In genomic region chr7:131007439-131008330, GRCh38 we compare ENCODE assay signal across 7 cellular contexts.
DNase-seq lines count a peak whose midpoint lies in the region; ATAC-seq and TF ChIP-seq lines count a peak whose summit lies in the region.

No MANE protein-coding gene starts in this region.

- no peak for TF ChIP-seq RAD21 in HCT116 (IDR thresholded peaks at IDR 0.05; ENCODE audit: low read depth)

- ATAC-seq in HCT116 = peak; percentile 67

- WGBS in tibial nerve, 2 donors = 31 to 44% methylated on average over 18 to 19 of the region's 19 CpGs

- no peaks in the 10 kb centered on the region for H3K9me2 ChIP-seq in HCT116 (ENCODE audit: insufficient read depth)

- H3K4me2 ChIP-seq in HCT116 (ENCODE audit: low read length) = peak overlapping the region; percentile 67

- POLR2A ChIA-PET in HCT116 (lab: Charles Lee) = interaction anchor here (1.2 to 2.6 kb wide), 5 partner anchors 11 to 103 kb away, joined by 3 to 9 read pairs (median 6); no protein-coding TSS in a partner anchor

- H3K27ac ChIP-seq in HCT116 (ENCODE audit: low read depth, low read length) (peak overlapping the region; percentile 96), muscle layer of duodenum (ENCODE audit: low read length) (peak overlapping the region; percentile 71), tibial nerve (peak overlapping the region; percentile 49 to 91 (median 78))

- H3K4me3 ChIP-seq in HCT116 (replicated peaks in 1 of 2; ENCODE audit: low read depth in 1 of 2, low read length in 2 of 2) (peak overlapping the region in 1 of 2 experiments; percentile 3; a peak in 1 of 4 replicates), epithelial cell of proximal tubule (ENCODE audit: low read depth, low read length) (no peak overlapping the region), muscle layer of duodenum (ENCODE audit: low read depth in 1 of 2, low read length in 2 of 2) (no peak overlapping the region), tibial nerve (no peak overlapping the region)

- H4K20me1 ChIP-seq in HCT116 (ENCODE audit: insufficient read depth) = no peaks in the 10 kb centered on the region

- TF ChIP-seq EP300 in tibial nerve (IDR thresholded peaks at IDR 0.05) = peak in 1 of 2 donors; percentile 65

- H3K27me3 ChIP-seq in HCT116 (ENCODE audit: insufficient read depth, low read length) (no peaks in the 10 kb centered on the region), muscle layer of duodenum (ENCODE audit: low read depth, low read length) (no peaks in the 10 kb centered on the region), tibial nerve (no peaks in the 10 kb centered on the region)

- peak overlapping the region; percentile 73 for H3K9ac ChIP-seq in HCT116 (ENCODE audit: low read length)

- no peak overlapping the region for H2AFZ ChIP-seq in HCT116 (ENCODE audit: low read depth, low read length, poor library complexity, severe bottlenecking)

- CTCF ChIA-PET in HCT116 (lab: Charles Lee) = interaction anchor here (0.9 to 2.1 kb wide), 8 partner anchors 8 to 111 kb away, joined by 3 to 15 read pairs (median 4); no protein-coding TSS in a partner anchor

- intact Hi-C loops in HCT116 (cut with micrococcal nuclease) = loop anchor here (2.0 kb wide), 1 partner anchor 111 kb away; no protein-coding TSS in a partner anchor

- TF ChIP-seq POLR2A in HCT116 (IDR thresholded peaks at IDR 0.05; ENCODE audit: borderline replicate concordance, extremely low read depth, insufficient read depth, insufficient read length) = no peak
- TF ChIP-seq POLR2A in tibial nerve (IDR thresholded peaks at IDR 0.05) = no peak

- TSS peak; percentile 32 for BruUV-seq in HCT116 (replicated peaks; lab: Mats Ljungman, UMichigan)

- no peaks in the 10 kb centered on the region for H3K36me3 ChIP-seq in HCT116 (ENCODE audit: control insufficient read depth in 1 of 2, insufficient read depth in 2 of 2, low read length in 2 of 2)
- no peaks in the 10 kb centered on the region for H3K36me3 ChIP-seq in muscle layer of duodenum (ENCODE audit: control insufficient read depth in 1 of 2, insufficient read depth in 2 of 2, low read length in 2 of 2)
- peaks cover 0 to 1% (median 0%) of the 10 kb centered on the region in 3 donors for H3K36me3 ChIP-seq in tibial nerve

- DNase-seq in GM03348 (ENCODE audit: low spot score) (peak; percentile 75), HCT116 (ENCODE audit: low read depth, low spot score) (peak; percentile 85), NCI-H510A treated with DMSO at 0.1 percent for 48 hours (lab: John Stamatoyannopoulos, UW) (peak; percentile 42), epithelial cell of proximal tubule (ENCODE audit: low read depth) (no peak), tibial nerve (ENCODE audit: low spot score in 2 of 2) (peak in 1 of 2 donors; percentile 67)
- peak; percentile 52 for DNase-seq in activated CD8-positive, alpha-beta memory T cell treated with anti-CD3 and anti-CD28 coated beads, Interleukin-2, amount 50 U/mL, for 48 hours

- H3K79me2 ChIP-seq in HCT116 (ENCODE audit: insufficient read depth, low read length) = peaks cover 92% of the 10 kb centered on the region

- RAD21 ChIA-PET in HCT116 (lab: Charles Lee; ENCODE audit: low non-redundant PET in 1 of 2, low total read pairs in 2 of 2, uncharacterized antibody in 2 of 2, unreplicated experiment in 2 of 2) = no interaction called here

- H3K4me1 ChIP-seq in HCT116 (ENCODE audit: control insufficient read depth in 1 of 2, insufficient read depth in 2 of 2, low read length in 2 of 2) (peaks cover 94 to 97% of the 10 kb centered on the region in 2 experiments), muscle layer of duodenum (ENCODE audit: control insufficient read depth in 1 of 2, insufficient read depth in 2 of 2, low read length in 2 of 2) (peaks cover 30 to 56% of the 10 kb centered on the region in 2 donors), tibial nerve (peaks cover 5 to 83% (median 55%) of the 10 kb centered on the region in 4 donors)

- no peaks in the 10 kb centered on the region for H3K9me3 ChIP-seq in HCT116 (ENCODE audit: control insufficient read depth in 1 of 2, insufficient read depth in 1 of 2, low read depth in 1 of 2, low read length in 2 of 2)
- no peaks in the 10 kb centered on the region for H3K9me3 ChIP-seq in muscle layer of duodenum (ENCODE audit: control insufficient read depth in 1 of 2, low read length in 2 of 2)
- H3K9me3 ChIP-seq in tibial nerve = peaks cover 0 to 1% (median 0%) of the 10 kb centered on the region in 4 donors

- TF ChIP-seq CTCF in HCT116 (IDR thresholded peaks at IDR 0.05 in 2 of 3, conservative IDR thresholded peaks at IDR 0.05 in 1 of 3; ENCODE audit: borderline replicate concordance in 1 of 3, insufficient read depth in 1 of 3, low read depth in 2 of 3, low read length in 2 of 3) (peak in 2 of 3 experiments; percentile 48 to 60; a peak in 4 of 6 replicates), epithelial cell of proximal tubule (conservative IDR thresholded peaks at IDR 0.05; ENCODE audit: low read depth, low read length) (peak; percentile 69), tibial nerve (IDR thresholded peaks at IDR 0.05) (peak; percentile 40 to 69 (median 48))

TF ChIP-seq in HCT116, 20 proteins besides CTCF, POLR2A, EP300 and RAD21:
- peak; percentile 72 for TF ChIP-seq YY1 (IDR thresholded peaks at IDR 0.05; ENCODE audit: extremely low read depth, insufficient replicate concordance, low read depth, low read length)
- TF ChIP-seq ZFX (IDR thresholded peaks at IDR 0.05) = peak; percentile 51
- TF ChIP-seq ELF1 (IDR thresholded peaks at IDR 0.05; ENCODE audit: borderline replicate concordance, low read depth) = no peak
- TF ChIP-seq POLR2AphosphoS5 (IDR thresholded peaks at IDR 0.05; ENCODE audit: low read depth, low read length) = peak; percentile 45
- TF ChIP-seq ZNF274 (IDR thresholded peaks at IDR 0.05; ENCODE audit: low read depth, low read length) = no peak
